Comparison of ENCODE assay signal across 14 cellular contexts in the genomic region with DNA sequence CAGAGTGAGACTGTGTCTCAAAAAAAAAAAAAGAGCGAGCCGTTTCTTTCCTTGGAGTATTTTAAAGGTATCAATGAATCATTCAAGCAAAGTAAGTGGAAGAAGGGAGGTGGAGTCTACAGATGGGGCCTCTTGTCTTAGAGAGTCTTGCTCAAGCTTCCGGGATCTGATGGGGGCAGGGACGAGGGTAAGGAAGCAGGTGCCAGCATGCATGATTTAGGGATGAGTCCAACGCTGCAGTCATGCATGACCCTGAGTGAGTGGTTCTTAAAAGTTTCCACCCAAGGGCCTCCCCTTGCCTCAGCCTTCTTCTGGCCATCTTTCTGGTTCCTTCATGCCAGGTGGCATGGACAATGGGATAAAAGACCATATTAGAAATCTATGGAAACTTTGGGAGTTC.
DNase-seq lines count a peak whose midpoint lies in the region; ATAC-seq, FAIRE-seq and TF ChIP-seq lines count a peak whose summit lies in the region.
"Had no signal": no experiment of that assay in that cellular context is flagged by ENCODE, and none has a peak within 500 bp of the region (broad histone marks: within the 10 kb centered on the region; RNA-seq: fewer than 3 reads in every experiment).

No MANE protein-coding gene starts in this region.

- H3K9me3 ChIP-seq in AG04450 (ENCODE audit: control insufficient read depth, insufficient read depth, low read length) (peaks cover 6% of the 10 kb centered on the region; the same call in 1 of the 2 replicates), IMR-90 (ENCODE audit: control insufficient read depth, insufficient read depth, low read length) (peaks cover 4% of the 10 kb centered on the region; the same call in 1 of the 2 replicates), SK-N-MC (ENCODE audit: low read depth, low read length) (no peaks in the 10 kb centered on the region), keratinocyte (ENCODE audit: control insufficient read depth, low read depth, low read length) (no peaks in the 10 kb centered on the region)
- H3K9me3 ChIP-seq: uterus had no signal

- TF ChIP-seq RAD21 in IMR-90 (IDR thresholded peaks at IDR 0.05; ENCODE audit: low read length): no peak

- no peak overlapping the region for H2BK15ac ChIP-seq in IMR-90 (ENCODE audit: low read depth, low read length)

- no TSS peak for BruUV-seq in IMR-90 (replicated peaks; lab: Mats Ljungman, UMichigan)

- ATAC-seq in IMR-90 (ENCODE audit: low read depth) (peak; percentile 41), HG03520 (IDR thresholded peaks at IDR 0.05; ENCODE audit: unreplicated experiment) (no peak), HG03025 (IDR thresholded peaks at IDR 0.05; ENCODE audit: low FRiP score, unreplicated experiment) (no peak)
- ATAC-seq: left lobe of liver had no signal

- no peak overlapping the region for H4K5ac ChIP-seq in IMR-90 (ENCODE audit: low read depth, low read length)

- dilution Hi-C loops in IMR-90 (cut with HindIII; ENCODE audit: low sequenced_read_pairs, unreplicated experiment) (no loop called here), keratinocyte (cut with MboI; ENCODE audit: extremely low pct_ligation_motif_present, low sequenced_read_pairs) (no loop called here)

- H3K9ac ChIP-seq in IMR-90 (ENCODE audit: low read depth, low read length): no peak overlapping the region
- H3K9ac ChIP-seq in SK-N-MC (ENCODE audit: insufficient read length): no peak overlapping the region
- H3K9ac ChIP-seq in keratinocyte (ENCODE audit: control insufficient read depth, extremely low read depth, insufficient read depth, low read length): peak overlapping the region; percentile 24

- H3K4me2 ChIP-seq in IMR-90 (ENCODE audit: low read depth, low read length): no peak overlapping the region
- peak overlapping the region; percentile 41 for H3K4me2 ChIP-seq in keratinocyte (ENCODE audit: control insufficient read depth, extremely low read depth, insufficient read depth, low read depth, low read length)

- H3K23ac ChIP-seq in IMR-90 (ENCODE audit: low read depth, low read length): no peak overlapping the region

- H2BK20ac ChIP-seq in IMR-90 (ENCODE audit: low read depth, low read length): no peak overlapping the region

- H3K27me3 ChIP-seq in AG04450 (ENCODE audit: control insufficient read depth, insufficient read depth, low read length) (no peaks in the 10 kb centered on the region), IMR-90 (ENCODE audit: control insufficient read depth, insufficient read depth, low read length) (no peaks in the 10 kb centered on the region), keratinocyte (ENCODE audit: control insufficient read depth, extremely low read depth, insufficient read depth, low read length) (no peaks in the 10 kb centered on the region)
- H3K27me3 ChIP-seq: uterus had no signal

- H2AFZ ChIP-seq in IMR-90 (replicated peaks; ENCODE audit: low read length, poor library complexity): no peak overlapping the region
- H2AFZ ChIP-seq in keratinocyte (ENCODE audit: control insufficient read depth, low read length): no peak overlapping the region

- H3K27ac ChIP-seq in AG04450 (ENCODE audit: low read depth, low read length) (no peak overlapping the region), IMR-90 (ENCODE audit: insufficient read depth, low read length) (no peak overlapping the region), SK-N-MC (peak overlapping the region; percentile 71), keratinocyte (ENCODE audit: control insufficient read depth, insufficient read depth, low read length) (peak overlapping the region; percentile 83)
- H3K27ac ChIP-seq: uterus had no signal

- peaks cover 77% of the 10 kb centered on the region for H3K79me2 ChIP-seq in keratinocyte (ENCODE audit: control insufficient read depth, insufficient read depth, low read length)

- TF ChIP-seq CTCF in AG04450 (IDR thresholded peaks at IDR 0.05; ENCODE audit: low read depth, low read length): no peak
- TF ChIP-seq CTCF in IMR-90 (conservative IDR thresholded peaks at IDR 0.05; ENCODE audit: low read depth, low read length): no peak
- no peak for TF ChIP-seq CTCF in keratinocyte (optimal IDR thresholded peaks at IDR 0.05 in 1 of 3, IDR thresholded peaks at IDR 0.05 in 1 of 3, conservative IDR thresholded peaks at IDR 0.05 in 1 of 3; ENCODE audit: extremely low read depth in 1 of 3, insufficient read depth in 2 of 3, low read length in 3 of 3)

- no peak overlapping the region for H3K18ac ChIP-seq in IMR-90 (ENCODE audit: low read depth, low read length)

- H3K36me3 ChIP-seq in IMR-90 (ENCODE audit: control insufficient read depth, insufficient read depth, low read length): peaks cover 14% of the 10 kb centered on the region
- peaks cover 61% of the 10 kb centered on the region for H3K36me3 ChIP-seq in SK-N-MC (ENCODE audit: insufficient read depth, low read length)
- H3K36me3 ChIP-seq in keratinocyte (ENCODE audit: control insufficient read depth in 2 of 2, extremely low read depth in 1 of 2, insufficient read depth in 2 of 2, low read length in 2 of 2): peaks cover 2 to 11% of the 10 kb centered on the region in 2 experiments
- H3K36me3 ChIP-seq: uterus had no signal

- no peak overlapping the region for H2AK9ac ChIP-seq in IMR-90 (replicated peaks; ENCODE audit: low read depth, low read length, poor library complexity)

- no peak overlapping the region for H3K14ac ChIP-seq in IMR-90 (replicated peaks; ENCODE audit: low read depth, low read length)

- peaks cover 98% of the 10 kb centered on the region for H4K20me1 ChIP-seq in IMR-90 (ENCODE audit: insufficient read depth, low read length)
- peaks cover 15% of the 10 kb centered on the region for H4K20me1 ChIP-seq in keratinocyte (ENCODE audit: control insufficient read depth, extremely low read depth, insufficient read depth, low read length)

- no peak overlapping the region for H3K56ac ChIP-seq in IMR-90 (ENCODE audit: extremely low read depth, insufficient read depth, low read length)

- no peak for TF ChIP-seq POLR2A in IMR-90 (IDR thresholded peaks at IDR 0.05; ENCODE audit: low read depth, low read length)

- DNase-seq in AG04450 (ENCODE audit: low read depth, low spot score) (peak; percentile 21), IMR-90 (peak; percentile 78), SK-N-MC (ENCODE audit: low read depth, low spot score) (no peak), keratinocyte (ENCODE audit: low read depth, low spot score) (peak; percentile 86), OCI-M1 (lab: John Stamatoyannopoulos, UW) (no peak), medulla oblongata (ENCODE audit: extremely low spot score) (no peak)
- DNase-seq: activated CD4-positive, alpha-beta memory T cell treated with anti-CD3 and anti-CD28 coated beads for 36 hours; activated naive CD4-positive, alpha-beta T cell treated with anti-CD3 and anti-CD28 coated beads for 36 hours; GDM1; NCI-H1092 treated with DMSO at 0.1 percent for 48 hours; uterus had no signal

- no peak overlapping the region for H2BK120ac ChIP-seq in IMR-90 (ENCODE audit: low read depth, low read length)

- CTCF ChIA-PET in AG04450 (lab: Charles Lee): interaction anchor here (1.5 to 2.2 kb wide), 2 partner anchors 276 to 360 kb away, joined by 5 to 6 read pairs; no protein-coding TSS in a partner anchor
- CTCF ChIA-PET in IMR-90 (lab: Yijun Ruan, JAX): no interaction called here

- H3K4me3 ChIP-seq in AG04450 (ENCODE audit: low read depth, low read length) (no peak overlapping the region), IMR-90 (ENCODE audit: insufficient read depth, low read depth, low read length) (no peak overlapping the region), SK-N-MC (no peak overlapping the region), keratinocyte (ENCODE audit: control insufficient read depth in 2 of 3, extremely low read depth in 1 of 3, insufficient read depth in 2 of 3, low read depth in 1 of 3, low read length in 3 of 3) (no peak overlapping the region)
- H3K4me3 ChIP-seq: uterus had no signal

- in situ Hi-C loops in IMR-90 (cut with MboI; ENCODE audit: low sequenced_read_pairs): no loop called here

- peak; percentile 73 for FAIRE-seq in keratinocyte (lab: Jason Lieb, UNC)

- H3K9me1 ChIP-seq in IMR-90 (ENCODE audit: insufficient read depth, low read length) (peaks cover 34% of the 10 kb centered on the region), keratinocyte (ENCODE audit: control insufficient read depth, extremely low read depth, insufficient read depth, low read length) (peaks cover 4% of the 10 kb centered on the region)

- intact Hi-C loops in IMR-90 (cut with micrococcal nuclease): no loop called here

- H3K79me1 ChIP-seq in IMR-90 (ENCODE audit: low read depth in 1 of 2, low read length in 2 of 2): peaks cover 5 to 91% of the 10 kb centered on the region in 2 experiments; a peak in 3 of 4 replicates

- POLR2A ChIA-PET in AG04450 (lab: Yijun Ruan, JAX): interaction anchor here (1.1 kb wide), 2 partner anchors 30 to 32 kb away, joined by 3 to 6 read pairs; no protein-coding TSS in a partner anchor
- POLR2A ChIA-PET in IMR-90 (lab: Charles Lee; ENCODE audit: unreplicated experiment): no interaction called here

- H2BK5ac ChIP-seq in IMR-90 (ENCODE audit: low read depth, low read length, poor library complexity, severe bottlenecking): no peak overlapping the region

- H4K91ac ChIP-seq in IMR-90 (ENCODE audit: insufficient read depth, low read depth, low read length): no peak overlapping the region

- H3K4me1 ChIP-seq in IMR-90 (ENCODE audit: control insufficient read depth, insufficient read depth, low read length) (peaks cover 22% of the 10 kb centered on the region), keratinocyte (ENCODE audit: control insufficient read depth, extremely low read depth, insufficient read depth, low read length) (peaks cover 23% of the 10 kb centered on the region)
- H3K4me1 ChIP-seq: uterus had no signal

- no CpG with 5 or more reads among the region's 5 CpGs for WGBS in IMR-90 (ENCODE audit: extremely low coverage in 2 of 2, insufficient read length in 1 of 2), 2 experiments

- no peak overlapping the region for H3K4ac ChIP-seq in IMR-90 (ENCODE audit: low read depth, low read length)

- no peak overlapping the region for H4K8ac ChIP-seq in IMR-90 (ENCODE audit: low read depth in 2 of 2, low read length in 2 of 2)

- no peak overlapping the region for H2AK5ac ChIP-seq in IMR-90 (ENCODE audit: low read depth, low read length)

TF ChIP-seq in IMR-90, 13 proteins besides CTCF, POLR2A, EP300 and RAD21:
- TF ChIP-seq CEBPB (IDR thresholded peaks at IDR 0.05; ENCODE audit: low read depth, low read length): peak; percentile 57; the same call in 1 of the 2 replicates
- TF ChIP-seq, protein P1, sequence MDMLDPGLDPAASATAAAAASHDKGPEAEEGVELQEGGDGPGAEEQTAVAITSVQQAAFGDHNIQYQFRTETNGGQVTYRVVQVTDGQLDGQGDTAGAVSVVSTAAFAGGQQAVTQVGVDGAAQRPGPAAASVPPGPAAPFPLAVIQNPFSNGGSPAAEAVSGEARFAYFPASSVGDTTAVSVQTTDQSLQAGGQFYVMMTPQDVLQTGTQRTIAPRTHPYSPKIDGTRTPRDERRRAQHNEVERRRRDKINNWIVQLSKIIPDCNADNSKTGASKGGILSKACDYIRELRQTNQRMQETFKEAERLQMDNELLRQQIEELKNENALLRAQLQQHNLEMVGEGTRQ (IDR thresholded peaks at IDR 0.05; ENCODE audit: low read depth, low read length): no peak

Comparison
In these comparisons a context has a peak if more than half of its experiments do, and no peak if none do; other contexts are left out.
1. DNase-seq: peak in AG04450 (single experiment), IMR-90 (single experiment) and keratinocyte (single experiment); none in SK-N-MC (single experiment), OCI-M1 (single experiment) and medulla oblongata (single experiment).
2. H3K27ac ChIP-seq: peak in SK-N-MC (single experiment) and keratinocyte (single experiment); none in AG04450 (single experiment) and IMR-90 (single experiment).